ENCODE assay signal across 1 cellular context in the genomic region with DNA sequence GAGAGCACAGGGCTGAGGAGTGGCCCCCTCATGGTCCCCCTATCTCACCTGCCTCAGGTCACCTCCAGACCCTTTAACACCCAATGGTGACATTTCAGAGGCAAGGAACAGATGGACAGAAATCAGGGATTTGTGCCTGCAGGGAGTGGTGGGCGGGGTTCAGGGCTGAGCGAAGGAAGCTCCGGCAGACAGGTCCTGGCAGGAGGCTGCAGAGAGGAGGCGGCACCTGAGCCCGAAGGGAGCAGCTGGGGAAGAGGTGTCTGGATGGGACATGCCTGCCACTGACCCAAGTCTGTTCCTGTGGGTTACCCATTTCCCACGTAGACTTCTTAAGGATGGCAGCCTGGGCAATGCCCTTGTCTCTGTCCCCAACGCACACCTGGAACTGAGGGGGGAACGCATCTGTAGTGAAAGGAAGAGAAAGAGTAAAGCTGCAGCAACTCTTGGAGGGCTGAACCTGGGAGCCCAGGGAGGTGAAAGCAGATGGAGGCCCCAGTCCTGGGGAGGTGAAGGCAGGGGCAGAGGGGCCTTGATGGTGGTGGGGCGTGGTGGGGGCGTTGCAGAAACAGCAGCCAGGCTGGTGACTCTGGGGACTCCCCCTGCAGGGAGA.
TF ChIP-seq lines count a peak whose summit lies in the region.

No MANE protein-coding gene starts in this region.

TF ChIP-seq in HEK293, 187 proteins besides CTCF, POLR2A, EP300 and RAD21 (continued from another document):
- TF ChIP-seq, protein P1, sequence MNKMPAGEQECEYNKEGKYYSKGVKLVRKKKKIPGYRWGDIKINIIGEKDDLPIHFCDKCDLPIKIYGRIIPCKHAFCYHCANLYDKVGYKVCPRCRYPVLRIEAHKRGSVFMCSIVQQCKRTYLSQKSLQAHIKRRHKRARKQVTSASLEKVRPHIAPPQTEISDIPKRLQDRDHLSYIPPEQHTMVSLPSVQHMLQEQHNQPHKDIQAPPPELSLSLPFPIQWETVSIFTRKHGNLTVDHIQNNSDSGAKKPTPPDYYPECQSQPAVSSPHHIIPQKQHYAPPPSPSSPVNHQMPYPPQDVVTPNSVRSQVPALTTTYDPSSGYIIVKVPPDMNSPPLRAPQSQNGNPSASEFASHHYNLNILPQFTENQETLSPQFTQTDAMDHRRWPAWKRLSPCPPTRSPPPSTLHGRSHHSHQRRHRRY (tag by site-specific recombination; IDR thresholded peaks at IDR 0.05), result no peak
- no peak for TF ChIP-seq GFI1B (tag by site-specific recombination; IDR thresholded peaks at IDR 0.05)
- TF ChIP-seq ZNF596 (tag by site-specific recombination; IDR thresholded peaks at IDR 0.05), result no peak
- TF ChIP-seq ZNF169 (tag by site-specific recombination; IDR thresholded peaks at IDR 0.05), result no peak
- TF ChIP-seq ZNF670 (tag by site-specific recombination; IDR thresholded peaks at IDR 0.05; ENCODE audit: low read depth), result no peak
- TF ChIP-seq ZNF112 (tag by site-specific recombination; IDR thresholded peaks at IDR 0.05), result no peak
- TF ChIP-seq, protein P2, sequence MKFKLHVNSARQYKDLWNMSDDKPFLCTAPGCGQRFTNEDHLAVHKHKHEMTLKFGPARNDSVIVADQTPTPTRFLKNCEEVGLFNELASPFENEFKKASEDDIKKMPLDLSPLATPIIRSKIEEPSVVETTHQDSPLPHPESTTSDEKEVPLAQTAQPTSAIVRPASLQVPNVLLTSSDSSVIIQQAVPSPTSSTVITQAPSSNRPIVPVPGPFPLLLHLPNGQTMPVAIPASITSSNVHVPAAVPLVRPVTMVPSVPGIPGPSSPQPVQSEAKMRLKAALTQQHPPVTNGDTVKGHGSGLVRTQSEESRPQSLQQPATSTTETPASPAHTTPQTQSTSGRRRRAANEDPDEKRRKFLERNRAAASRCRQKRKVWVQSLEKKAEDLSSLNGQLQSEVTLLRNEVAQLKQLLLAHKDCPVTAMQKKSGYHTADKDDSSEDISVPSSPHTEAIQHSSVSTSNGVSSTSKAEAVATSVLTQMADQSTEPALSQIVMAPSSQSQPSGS (tag by site-specific recombination; IDR thresholded peaks at IDR 0.05; ENCODE audit: low read depth), result no peak
- TF ChIP-seq ZNF274 (IDR thresholded peaks at IDR 0.05; ENCODE audit: low read length), result no peak
- no peak for TF ChIP-seq ZNF274 (tag by site-specific recombination; IDR thresholded peaks at IDR 0.05; ENCODE audit: borderline replicate concordance)
- TF ChIP-seq KLF1 (tag by site-specific recombination; IDR thresholded peaks at IDR 0.05), result peak; percentile 32; the same call in 1 of the 2 replicates
- TF ChIP-seq ZNF10 (tag by site-specific recombination; IDR thresholded peaks at IDR 0.05), result no peak
- 0 out of 2 replicates have a peak, but pooled peaks have one; percentile 11 for TF ChIP-seq EGR2 (tag by site-specific recombination; IDR thresholded peaks at IDR 0.05; ENCODE audit: low read depth)
- TF ChIP-seq ZNF157 (tag by site-specific recombination; IDR thresholded peaks at IDR 0.05), result no peak
- TF ChIP-seq, protein P3, sequence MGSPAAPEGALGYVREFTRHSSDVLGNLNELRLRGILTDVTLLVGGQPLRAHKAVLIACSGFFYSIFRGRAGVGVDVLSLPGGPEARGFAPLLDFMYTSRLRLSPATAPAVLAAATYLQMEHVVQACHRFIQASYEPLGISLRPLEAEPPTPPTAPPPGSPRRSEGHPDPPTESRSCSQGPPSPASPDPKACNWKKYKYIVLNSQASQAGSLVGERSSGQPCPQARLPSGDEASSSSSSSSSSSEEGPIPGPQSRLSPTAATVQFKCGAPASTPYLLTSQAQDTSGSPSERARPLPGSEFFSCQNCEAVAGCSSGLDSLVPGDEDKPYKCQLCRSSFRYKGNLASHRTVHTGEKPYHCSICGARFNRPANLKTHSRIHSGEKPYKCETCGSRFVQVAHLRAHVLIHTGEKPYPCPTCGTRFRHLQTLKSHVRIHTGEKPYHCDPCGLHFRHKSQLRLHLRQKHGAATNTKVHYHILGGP (tag by site-specific recombination; IDR thresholded peaks at IDR 0.05), result no peak
- TF ChIP-seq ZNF175 (tag by site-specific recombination; IDR thresholded peaks at IDR 0.05), result no peak
TF ChIP-seq in HEK293: peak in this region for 4.
